ENCODE assay signal across 23 cellular contexts in genomic region chr14:96065661-96066459, GRCh38. TPM values are rescaled to one million over a fixed set of nuclear protein-coding genes. Genes with fewer than 3 reads are reported as not detected.
A peak's percentile ranks its signal among the peaks of the same experiment; 100 is the strongest.
DNase-seq lines count a peak whose midpoint lies in the region; ATAC-seq and TF ChIP-seq lines count a peak whose summit lies in the region.
"Had no signal": no experiment of that assay in that cellular context is flagged by ENCODE, and none has a peak within 500 bp of the region (broad histone marks: within the 10 kb centered on the region; RNA-seq: fewer than 3 reads in every experiment).

No MANE protein-coding gene starts in this region.

- H3K27me3 ChIP-seq in RWPE2 (ENCODE audit: insufficient read depth, poor library complexity, severe bottlenecking) (peaks cover 18% of the 10 kb centered on the region), heart left ventricle (no peaks in the 10 kb centered on the region), stomach (peaks cover 0 to 5% (median 4%) of the 10 kb centered on the region in 3 donors)
- H3K27me3 ChIP-seq: cardiac muscle cell, SJSA1, upper lobe of left lung had no signal

- H3K4me3 ChIP-seq in RWPE2 (ENCODE audit: severe bottlenecking), result no peak overlapping the region
- no peak overlapping the region for H3K4me3 ChIP-seq in heart left ventricle
- H3K4me3 ChIP-seq in stomach, result no peak overlapping the region
- H3K4me3 ChIP-seq: cardiac muscle cell, GM23248, SJSA1, upper lobe of left lung had no signal

- DNase-seq in DMS79 (lab: John Stamatoyannopoulos, UW) (peak; percentile 10), DMS79 treated with DMSO at 0.1 percent for 48 hours (lab: John Stamatoyannopoulos, UW) (no peak), RWPE2 (ENCODE audit: low spot score) (peak; percentile 34), fibroblast of peridontal ligament (ENCODE audit: extremely low read depth) (peak; percentile 39), putamen (ENCODE audit: low spot score) (peak; percentile 62), heart left ventricle (no peak), NCI-H2081 treated with DMSO at 0.1 percent for 48 hours (lab: John Stamatoyannopoulos, UW) (no peak), stomach (no peak)
- DNase-seq: activated CD4-positive, alpha-beta T cell treated with anti-CD3 and anti-CD28 coated beads, Interleukin-2, amount 10 ng/mL, durations not matched to agents 24 days and 14 days; activated naive CD8-positive, alpha-beta T cell treated with anti-CD3 and anti-CD28 coated beads, Interleukin-2, amount 50 U/mL, for 24 hours; activated T-cell treated with anti-CD3 and anti-CD28 coated beads for 4 hours; CD4-positive, alpha-beta memory T cell; effector memory CD8-positive, alpha-beta T cell; GM23248; naive B cell; stimulated activated naive CD4-positive, alpha-beta T cell; T1000; upper lobe of left lung had no signal

- TF ChIP-seq EP300 in stomach (IDR thresholded peaks at IDR 0.05), result no peak

- TF ChIP-seq CTCF in RWPE2 (IDR thresholded peaks at IDR 0.05; ENCODE audit: poor library complexity, severe bottlenecking) (no peak), heart left ventricle (IDR thresholded peaks at IDR 0.05) (no peak), stomach (IDR thresholded peaks at IDR 0.05) (no peak)

- intact Hi-C loops in heart left ventricle (cut with DNase I), result no loop called here
- intact Hi-C loops in stomach (cut with DNase I; ENCODE audit: low total_unique reads), result no loop called here

- TF ChIP-seq POLR2A in heart left ventricle (IDR thresholded peaks at IDR 0.05) (no peak), stomach (IDR thresholded peaks at IDR 0.05) (no peak)

- no peaks in the 10 kb centered on the region for H3K4me1 ChIP-seq in RWPE2 (ENCODE audit: insufficient read depth, poor library complexity, severe bottlenecking)
- no peaks in the 10 kb centered on the region for H3K4me1 ChIP-seq in heart left ventricle
- peaks cover 0 to 3% (median 0%) of the 10 kb centered on the region in 4 donors for H3K4me1 ChIP-seq in stomach
- H3K4me1 ChIP-seq: SJSA1 had no signal

- no peaks in the 10 kb centered on the region for H3K36me3 ChIP-seq in RWPE2 (ENCODE audit: low read depth)
- no peaks in the 10 kb centered on the region for H3K36me3 ChIP-seq in heart left ventricle
- no peaks in the 10 kb centered on the region for H3K36me3 ChIP-seq in stomach
- H3K36me3 ChIP-seq: cardiac muscle cell, SJSA1, upper lobe of left lung had no signal

- ATAC-seq in RWPE2 (ENCODE audit: low read depth) (no peak), heart left ventricle (no peak)
- ATAC-seq: activated naive CD8-positive, alpha-beta T cell treated with anti-CD3 and anti-CD28 coated beads, Interleukin-2, amount 50 U/mL, for 24 hours; effector memory CD8-positive, alpha-beta T cell; left lobe of liver had no signal

- H3K9me3 ChIP-seq in RWPE2 (ENCODE audit: severe bottlenecking) (no peaks in the 10 kb centered on the region), heart left ventricle (no peaks in the 10 kb centered on the region), stomach (no peaks in the 10 kb centered on the region)
- H3K9me3 ChIP-seq: SJSA1, upper lobe of left lung had no signal

- H3K27ac ChIP-seq in RWPE2 (ENCODE audit: poor library complexity, severe bottlenecking) (no peak overlapping the region), heart left ventricle (no peak overlapping the region), stomach (no peak overlapping the region)
- H3K27ac ChIP-seq: 22Rv1, cardiac muscle cell, GM23248, HL-60, SJSA1, upper lobe of left lung had no signal

- 57 to 64% (median 60%) methylated on average over 11 of the region's 11 CpGs for WGBS in heart left ventricle, 4 donors
- 53 to 61% (median 56%) methylated on average over 11 of the region's 11 CpGs for WGBS in stomach, 5 donors

RNA-seq across cellular contexts. Expression of gene C14orf132, which starts 26.7 kb away (rescaled TPM):
- total RNA-seq in heart left ventricle (10 to 100 TPM in 2 of 9 donors, 1 to 10 TPM in 6, under 1 TPM in 1; 0.89 to 14.9 (median 2.1) TPM), stomach (10 to 100 TPM in 4 of 5 donors, 1 to 10 TPM in 1; 7.5 to 22.8 (median 17.5) TPM)
- polyA plus RNA-seq in heart left ventricle (1 to 10 TPM in 1 of 2 donors, under 1 TPM in 1; 0.76 to 1.5 TPM), stomach (10 to 100 TPM in 1 of 3 donors, 1 to 10 TPM in 2; 4.6 to 10.0 (median 6.5) TPM)

Comparison
In these comparisons a context has a peak if more than half of its experiments do, and no peak if none do; other contexts are left out.
1. DNase-seq: peak in DMS79 (single experiment), RWPE2 (single experiment), fibroblast of peridontal ligament (single experiment) and putamen (single experiment); none in DMS79 treated with DMSO at 0.1 percent for 48 hours (single experiment), heart left ventricle (0 of 5), NCI-H2081 treated with DMSO at 0.1 percent for 48 hours (single experiment) and stomach (single experiment).